In the genomic region with DNA sequence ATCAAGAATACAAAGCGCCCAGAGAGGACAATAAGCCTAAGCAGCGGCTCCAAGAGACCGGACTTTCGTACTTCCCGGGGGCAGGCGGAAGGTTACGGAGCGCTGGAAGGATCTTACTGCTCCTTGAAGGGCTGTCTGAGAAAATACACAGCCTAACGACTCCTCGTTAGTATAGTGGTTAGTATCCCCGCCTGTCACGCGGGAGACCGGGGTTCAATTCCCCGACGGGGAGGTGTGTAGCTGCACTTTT, we compare ENCODE assay signal across 8 cellular contexts. TPM values are rescaled to one million over a fixed set of nuclear protein-coding genes. Genes with fewer than 3 reads are reported as not detected.
DNase-seq lines count a peak whose midpoint lies in the region; ATAC-seq and TF ChIP-seq lines count a peak whose summit lies in the region.

No MANE protein-coding gene starts in this region.

- intact Hi-C loops in mammary epithelial cell (cut with micrococcal nuclease): loop anchor here (1.0 to 2.0 kb wide), 3 partner anchors 12 to 142 kb away; a partner anchor contains a TSS

- in situ Hi-C loops in mammary epithelial cell (cut with MboI; ENCODE audit: low sequenced_read_pairs in 2 of 2): loop anchor here in 1 of 2 donors (10.0 kb wide), 1 partner anchor 142 kb away; a partner anchor contains a TSS

- dilution Hi-C loops in mammary epithelial cell (cut with HindIII; ENCODE audit: low sequenced_read_pairs): no loop called here

- peak; percentile 70 for ATAC-seq in HG02938 (IDR thresholded peaks at IDR 0.05; ENCODE audit: unreplicated experiment)

- no peaks in the 10 kb centered on the region for H3K9me3 ChIP-seq in WERI-Rb-1 (ENCODE audit: severe bottlenecking)
- no peaks in the 10 kb centered on the region for H3K9me3 ChIP-seq in mammary epithelial cell (replicated peaks; ENCODE audit: insufficient read depth, low read length)
- no peaks in the 10 kb centered on the region for H3K9me3 ChIP-seq in smooth muscle cell (replicated peaks; ENCODE audit: low read depth)

- H3K27me3 ChIP-seq in WERI-Rb-1 (ENCODE audit: insufficient read depth, low read depth, severe bottlenecking) (no peaks in the 10 kb centered on the region), mammary epithelial cell (ENCODE audit: insufficient read depth, low read length) (no peaks in the 10 kb centered on the region), smooth muscle cell (ENCODE audit: low read depth) (no peaks in the 10 kb centered on the region)

- DNase-seq in NCI-H2171 (lab: John Stamatoyannopoulos, UW): peak; percentile 67
- no peak for DNase-seq in NCI-H2171 treated with DMSO at 0.1 percent for 48 hours (lab: John Stamatoyannopoulos, UW)
- peak; percentile 91 to 92 for DNase-seq in NCI-H2081 (lab: John Stamatoyannopoulos, UW)
- DNase-seq in WERI-Rb-1: peak; percentile 87
- DNase-seq in mammary epithelial cell: peak; percentile 89
- peak; percentile 74 for DNase-seq in iPS-NIHi7 (ENCODE audit: extremely low spot score)
- DNase-seq in smooth muscle cell (lab: John Stamatoyannopoulos, UW; ENCODE audit: unreplicated experiment): peak; percentile 86

- H3F3A ChIP-seq in smooth muscle cell (ENCODE audit: low read depth): no peaks in the 10 kb centered on the region

- CTCF ChIA-PET in mammary epithelial cell (lab: Charles Lee; ENCODE audit: low non-redundant PET): interaction anchor here (0.7 kb wide), 1 partner anchor 14 kb away, joined by 6 read pairs; no protein-coding TSS in a partner anchor

- H3K4me1 ChIP-seq in mammary epithelial cell (ENCODE audit: insufficient read depth, low read length) (no peaks in the 10 kb centered on the region), smooth muscle cell (ENCODE audit: low read depth) (no peaks in the 10 kb centered on the region)

- H3K79me2 ChIP-seq in mammary epithelial cell (ENCODE audit: insufficient read depth, low read length): no peaks in the 10 kb centered on the region
- H3K79me2 ChIP-seq in smooth muscle cell (ENCODE audit: low read depth): no peaks in the 10 kb centered on the region

- H2AFZ ChIP-seq in mammary epithelial cell (ENCODE audit: low read depth, low read length) (peak overlapping the region; percentile 93), smooth muscle cell (ENCODE audit: low read depth) (peak overlapping the region; percentile 87)

- H3K27ac ChIP-seq in WERI-Rb-1 (peak overlapping the region; percentile 99), mammary epithelial cell (ENCODE audit: insufficient read depth, low read depth, low read length) (peak overlapping the region; percentile 64), smooth muscle cell (ENCODE audit: low read depth) (peak overlapping the region; percentile 83)

- H3K4me2 ChIP-seq in mammary epithelial cell (ENCODE audit: insufficient read depth, low read depth, low read length) (peak overlapping the region; percentile 78), smooth muscle cell (peak overlapping the region; percentile 73)

- H3K9ac ChIP-seq in mammary epithelial cell (ENCODE audit: insufficient read depth, low read length): peak overlapping the region; percentile 68
- peak overlapping the region; percentile 80 for H3K9ac ChIP-seq in smooth muscle cell (ENCODE audit: low read depth)

- BruUV-seq in mammary epithelial cell (replicated peaks; lab: Mats Ljungman, UMichigan): no TSS peak

- no peaks in the 10 kb centered on the region for H4K20me1 ChIP-seq in mammary epithelial cell (ENCODE audit: insufficient read depth, low read length)
- H4K20me1 ChIP-seq in smooth muscle cell (ENCODE audit: low read depth): no peaks in the 10 kb centered on the region

- TF ChIP-seq CTCF in WERI-Rb-1 (IDR thresholded peaks at IDR 0.05; ENCODE audit: low read depth, low read length): no peak
- TF ChIP-seq CTCF in mammary epithelial cell (conservative IDR thresholded peaks at IDR 0.05 in 1 of 2, IDR thresholded peaks at IDR 0.05 in 1 of 2; ENCODE audit: extremely low read depth in 1 of 2, insufficient read depth in 1 of 2, low read depth in 1 of 2, low read length in 2 of 2): no peak
- no peak for TF ChIP-seq CTCF in smooth muscle cell (IDR thresholded peaks at IDR 0.05; ENCODE audit: borderline replicate concordance, insufficient read depth, poor library complexity, severe bottlenecking)

- H3K4me3 ChIP-seq in WERI-Rb-1 (ENCODE audit: low read depth, low read length) (peak overlapping the region; percentile 91), mammary epithelial cell (replicated peaks in 1 of 3; ENCODE audit: insufficient read depth in 1 of 3, low read depth in 2 of 3, low read length in 3 of 3) (peak overlapping the region; percentile 64 to 71 (median 66)), smooth muscle cell (peak overlapping the region; percentile 61)

- H3K36me3 ChIP-seq in WERI-Rb-1: no peaks in the 10 kb centered on the region
- no peaks in the 10 kb centered on the region for H3K36me3 ChIP-seq in mammary epithelial cell (ENCODE audit: insufficient read depth, low read length)
- no peaks in the 10 kb centered on the region for H3K36me3 ChIP-seq in smooth muscle cell (ENCODE audit: low read depth)

- WGBS in mammary epithelial cell (ENCODE audit: low coverage, missing lambda C conversion rate): 2% methylated on average over 16 of the region's 16 CpGs
- under 1% methylated on average over 16 of the region's 16 CpGs for WGBS in smooth muscle cell (ENCODE audit: low lambda C conversion rate)

RNA-seq across cellular contexts. Expression of a gene that starts 12.1 kb away (rescaled TPM):
- total RNA-seq in mammary epithelial cell (10 to 100 TPM; 26.0 to 74.2 TPM), smooth muscle cell (60.2 and 98.6 TPM in 2 replicates)
- polyA plus RNA-seq in mammary epithelial cell (41.4 TPM), smooth muscle cell (20.1 and 22.6 TPM in 2 replicates)
- polyA minus RNA-seq in mammary epithelial cell: 56.6 TPM
